1 cellular context compared by ENCODE assay signal in genomic region chr2:138421315-138421970, GRCh38.
A peak's percentile ranks its signal among the peaks of the same experiment; 100 is the strongest.
TF ChIP-seq lines count a peak whose summit lies in the region.

No MANE protein-coding gene starts in this region.

TF ChIP-seq in SK-N-SH, 30 proteins besides CTCF, POLR2A, EP300 and RAD21:
- TF ChIP-seq EZH2phosphoT487 (IDR thresholded peaks at IDR 0.05; ENCODE audit: borderline replicate concordance, low read depth) (no peak), SMC3 (IDR thresholded peaks at IDR 0.05; ENCODE audit: low read depth, low read length) (no peak), MEF2A (IDR thresholded peaks at IDR 0.05; ENCODE audit: borderline replicate concordance, low read depth) (no peak), YY1 (IDR thresholded peaks at IDR 0.05; ENCODE audit: low read depth) (no peak), FOXJ3 (CRISPR knock-in tag; IDR thresholded peaks at IDR 0.05) (no peak), GATA2 (CRISPR knock-in tag; IDR thresholded peaks at IDR 0.05) (no peak), ELF1 (IDR thresholded peaks at IDR 0.05) (no peak), NFIC (IDR thresholded peaks at IDR 0.05; ENCODE audit: borderline replicate concordance) (no peak), NRF1 (IDR thresholded peaks at IDR 0.05; ENCODE audit: low read depth, low read length) (no peak), RCOR1 (IDR thresholded peaks at IDR 0.05; ENCODE audit: low read length) (no peak), GABPA (IDR thresholded peaks at IDR 0.05; ENCODE audit: low read depth) (no peak), FOXM1 (IDR thresholded peaks at IDR 0.05; ENCODE audit: low read depth) (no peak), MXI1 (IDR thresholded peaks at IDR 0.05; ENCODE audit: low read depth, low read length) (no peak), POLR2AphosphoS5 (IDR thresholded peaks at IDR 0.05; ENCODE audit: low read depth, low read length) (no peak), RXRA (IDR thresholded peaks at IDR 0.05; ENCODE audit: borderline replicate concordance, low read depth) (peak; percentile 37; the same call in 1 of the 2 replicates), TCF12 (IDR thresholded peaks at IDR 0.05) (no peak), PBX3 (IDR thresholded peaks at IDR 0.05) (no peak), TEAD4 (IDR thresholded peaks at IDR 0.05; ENCODE audit: borderline replicate concordance, insufficient read depth) (no peak), FOSL2 (IDR thresholded peaks at IDR 0.05; ENCODE audit: borderline replicate concordance, low read depth) (peak; percentile 24; the same call in 1 of the 2 replicates), MAX (IDR thresholded peaks at IDR 0.05; ENCODE audit: low read depth) (no peak), CHD2 (IDR thresholded peaks at IDR 0.05; ENCODE audit: low read length, partially characterized antibody) (no peak), JUND (IDR thresholded peaks at IDR 0.05) (peak; percentile 10; the same call in 1 of the 2 replicates), IRF3 (IDR thresholded peaks at IDR 0.05; ENCODE audit: low read depth, low read length) (no peak), REST (IDR thresholded peaks at IDR 0.05; ENCODE audit: low read depth, low read length) (no peak), RFX5 (IDR thresholded peaks at IDR 0.05; ENCODE audit: low read length) (no peak)
